8 cellular contexts compared by ENCODE assay signal in genomic region chr12:14258468-14258947, GRCh38.
A peak's percentile ranks its signal among the peaks of the same experiment; 100 is the strongest.
DNase-seq lines count a peak whose midpoint lies in the region; ATAC-seq and TF ChIP-seq lines count a peak whose summit lies in the region.

No MANE protein-coding gene starts in this region.

- H3K4me1 ChIP-seq in BE2C (peaks cover 15% of the 10 kb centered on the region), Karpas-422 (ENCODE audit: low read length) (peaks cover 47% of the 10 kb centered on the region), duodenal mucosa (ENCODE audit: control insufficient read depth in 1 of 2, insufficient read depth in 2 of 2, low read length in 2 of 2) (peaks cover 34 to 38% of the 10 kb centered on the region in 2 donors)

- DNase-seq in BE2C (peak; percentile 38), Karpas-422 (no peak), omental fat pad (ENCODE audit: low spot score) (no peak), NCI-H1436 treated with DMSO at 0.1 percent for 48 hours (lab: John Stamatoyannopoulos, UW) (no peak), NCI-H2171 treated with DMSO at 0.1 percent for 48 hours (lab: John Stamatoyannopoulos, UW) (no peak), epidermal melanocyte (ENCODE audit: insufficient read length, low spot score) (no peak)

- no peaks in the 10 kb centered on the region for H3K9me2 ChIP-seq in Karpas-422 (replicated peaks; ENCODE audit: insufficient read depth, low read length)

- H3K4me3 ChIP-seq in BE2C (ENCODE audit: low read depth, low read length) (no peak overlapping the region), Karpas-422 (ENCODE audit: low read length) (peak overlapping the region; percentile 17; the same call in 1 of the 2 replicates), duodenal mucosa (ENCODE audit: low read depth in 1 of 2, low read length in 2 of 2) (peak overlapping the region; percentile 9 to 37)

- ATAC-seq in omental fat pad (ENCODE audit: low FRiP score) (peak; percentile 3), GM18870 (IDR thresholded peaks at IDR 0.05; ENCODE audit: unreplicated experiment) (no peak)

- H3K9ac ChIP-seq in Karpas-422 (ENCODE audit: low read length) (peak overlapping the region; percentile 37), duodenal mucosa (ENCODE audit: low read depth in 1 of 2, low read length in 2 of 2) (peak overlapping the region; percentile 33 to 57)

- no peaks in the 10 kb centered on the region for H3K9me3 ChIP-seq in BE2C
- no peaks in the 10 kb centered on the region for H3K9me3 ChIP-seq in Karpas-422 (ENCODE audit: low read length)
- no peaks in the 10 kb centered on the region for H3K9me3 ChIP-seq in duodenal mucosa (ENCODE audit: control insufficient read depth in 1 of 2, low read length in 2 of 2)

- TF ChIP-seq CTCF in BE2C (IDR thresholded peaks at IDR 0.05; ENCODE audit: low read depth, low read length): no peak
- TF ChIP-seq CTCF in omental fat pad (IDR thresholded peaks at IDR 0.05): no peak

- no peaks in the 10 kb centered on the region for H4K20me1 ChIP-seq in Karpas-422 (ENCODE audit: insufficient read depth, low read depth, low read length)

- H2AFZ ChIP-seq in Karpas-422 (ENCODE audit: low read length): peak overlapping the region; percentile 26; the same call in 1 of the 2 replicates

- peak overlapping the region; percentile 95 for H3K27ac ChIP-seq in Karpas-422 (ENCODE audit: low read length)
- H3K27ac ChIP-seq in duodenal mucosa (ENCODE audit: low read depth, low read length): peak overlapping the region; percentile 65

- no peaks in the 10 kb centered on the region for H3K79me2 ChIP-seq in Karpas-422 (ENCODE audit: low read length)

- H3K36me3 ChIP-seq in BE2C: no peaks in the 10 kb centered on the region
- no peaks in the 10 kb centered on the region for H3K36me3 ChIP-seq in Karpas-422 (ENCODE audit: insufficient read depth, low read length)
- no peaks in the 10 kb centered on the region for H3K36me3 ChIP-seq in duodenal mucosa (ENCODE audit: control insufficient read depth in 1 of 2, insufficient read depth in 2 of 2, low read length in 2 of 2)

- H3K4me2 ChIP-seq in Karpas-422 (ENCODE audit: low read depth, low read length, poor library complexity, severe bottlenecking): peak overlapping the region; percentile 66

- no peaks in the 10 kb centered on the region for H3K27me3 ChIP-seq in BE2C
- no peaks in the 10 kb centered on the region for H3K27me3 ChIP-seq in Karpas-422 (ENCODE audit: low read length)
- no peaks in the 10 kb centered on the region for H3K27me3 ChIP-seq in duodenal mucosa (ENCODE audit: control insufficient read depth in 1 of 2, insufficient read depth in 2 of 2, low read length in 2 of 2)
